ENCODE assay signal across 28 cellular contexts in genomic region chr9:88342246-88342645, GRCh38. TPM values are rescaled to one million over a fixed set of nuclear protein-coding genes. Genes with fewer than 3 reads are reported as not detected.
DNase-seq lines count a peak whose midpoint lies in the region; ATAC-seq and TF ChIP-seq lines count a peak whose summit lies in the region.
"Had no signal": no experiment of that assay in that cellular context is flagged by ENCODE, and none has a peak within 500 bp of the region (broad histone marks: within the 10 kb centered on the region; RNA-seq: fewer than 3 reads in every experiment).

No MANE protein-coding gene starts in this region.

- H3K36me3 ChIP-seq in GM23338 (ENCODE audit: insufficient read depth) (no peaks in the 10 kb centered on the region), brain microvascular endothelial cell (replicated peaks) (no peaks in the 10 kb centered on the region)
- H3K36me3 ChIP-seq: ascending aorta, colonic mucosa, esophagus squamous epithelium, pancreas, Peyer's patch had no signal

- H2AFZ ChIP-seq in GM23338 = peak overlapping the region; percentile 92

- ATAC-seq in GM23338 (no peak), GM19324 (IDR thresholded peaks at IDR 0.05; ENCODE audit: low FRiP score, unreplicated experiment) (no peak), Right ventricle myocardium superior (ENCODE audit: poor library complexity) (no peak)
- ATAC-seq: left cardiac atrium, natural killer cell, pancreas, sciatic nerve, T-helper 17 cell had no signal

- H3K4me3 ChIP-seq in AG10803 (ENCODE audit: low read length) = no peak overlapping the region
- H3K4me3 ChIP-seq in GM23338 = no peak overlapping the region
- H3K4me3 ChIP-seq in brain microvascular endothelial cell (ENCODE audit: low read depth, low read length) = no peak overlapping the region
- H3K4me3 ChIP-seq: ascending aorta, colonic mucosa, esophagus squamous epithelium, pancreas, Peyer's patch, SK-N-MC had no signal

- H3K4me1 ChIP-seq in GM23338 (ENCODE audit: insufficient read depth) = peaks cover 11% of the 10 kb centered on the region; the same call in 1 of the 2 replicates
- H3K4me1 ChIP-seq: ascending aorta, colonic mucosa, esophagus squamous epithelium, pancreas, Peyer's patch had no signal

- in situ Hi-C loops in brain microvascular endothelial cell (cut with HindIII; ENCODE audit: low pct_ligation_motif_present, low sequenced_read_pairs) = no loop called here

- intact Hi-C loops in activated T-helper 2 cell treated with anti-CD3 and anti-CD28 coated beads, Interferon-gamma antibody, Interleukin-2, Interleukin-4, amounts not matched to agents 10 μg/mL and 5 μg/mL and 100 μg/mL, durations not matched to agents 14 hours and 24 hours and 36 hours (cut with micrococcal nuclease) = no loop called here
- intact Hi-C loops in Right ventricle myocardium superior (cut with DNase I) = no loop called here

- no peak overlapping the region for H3K4me2 ChIP-seq in GM23338
- H3K4me2 ChIP-seq: KMS-11 had no signal

- H3K27me3 ChIP-seq in GM23338 (ENCODE audit: insufficient read depth) = no peaks in the 10 kb centered on the region
- H3K27me3 ChIP-seq in brain microvascular endothelial cell (replicated peaks) = no peaks in the 10 kb centered on the region
- H3K27me3 ChIP-seq: ascending aorta, colonic mucosa, pancreas, Peyer's patch had no signal

- H3K36me3 Mint-ChIP-seq in GM23338 (ENCODE audit: low read depth) = no peaks in the 10 kb centered on the region
- peaks cover 7% of the 10 kb centered on the region for H3K36me3 Mint-ChIP-seq in mesothelial cell of epicardium
- H3K36me3 Mint-ChIP-seq in activated T-helper 2 cell treated with anti-CD3 and anti-CD28 coated beads, Interferon-gamma antibody, Interleukin-2, Interleukin-4, amounts not matched to agents 10 μg/mL and 5 μg/mL and 100 μg/mL, durations not matched to agents 14 hours and 24 hours and 36 hours (ENCODE audit: low read depth) = no peaks in the 10 kb centered on the region
- H3K36me3 Mint-ChIP-seq: activated naive CD4-positive, alpha-beta T cell treated with anti-CD3 and anti-CD28 coated beads, Interleukin-2, amount 50 U/mL, for 24 hours; natural killer cell had no signal

- H3K4me3 Mint-ChIP-seq in GM23338 = no peak overlapping the region
- H3K4me3 Mint-ChIP-seq in mesothelial cell of epicardium = no peak overlapping the region
- H3K4me3 Mint-ChIP-seq in activated T-helper 2 cell treated with anti-CD3 and anti-CD28 coated beads, Interferon-gamma antibody, Interleukin-2, Interleukin-4, amounts not matched to agents 10 μg/mL and 5 μg/mL and 100 μg/mL, durations not matched to agents 14 hours and 24 hours and 36 hours (ENCODE audit: low read depth) = no peak overlapping the region
- H3K4me3 Mint-ChIP-seq: activated CD4-positive, alpha-beta T cell treated with anti-CD3 and anti-CD28 coated beads, Interleukin-2, amount 10 ng/mL, durations not matched to agents 7 days and 5 days; activated naive CD4-positive, alpha-beta T cell treated with anti-CD3 and anti-CD28 coated beads, Interleukin-2, amount 50 U/mL, for 24 hours; activated T-helper 1 cell treated with anti-CD3 and anti-CD28 coated beads, Interleukin-12 subunit alpha, Interleukin-12 subunit beta, Interleukin-2, Interleukin-4 antibody, amounts not matched to agents 30 ng/mL and 10 ng/mL and 1 ng/mL, durations not matched to agents 14 hours and 24 hours and 36 hours; endodermal cell; natural killer cell; T-helper 17 cell had no signal

- H3K9me3 Mint-ChIP-seq in GM23338 = no peaks in the 10 kb centered on the region
- H3K9me3 Mint-ChIP-seq in mesothelial cell of epicardium = peaks cover 11% of the 10 kb centered on the region
- H3K9me3 Mint-ChIP-seq in activated T-helper 2 cell treated with anti-CD3 and anti-CD28 coated beads, Interferon-gamma antibody, Interleukin-2, Interleukin-4, amounts not matched to agents 10 μg/mL and 5 μg/mL and 100 μg/mL, durations not matched to agents 14 hours and 24 hours and 36 hours = no peaks in the 10 kb centered on the region
- H3K9me3 Mint-ChIP-seq: activated CD4-positive, alpha-beta T cell treated with anti-CD3 and anti-CD28 coated beads, Interleukin-2, amount 10 ng/mL, durations not matched to agents 7 days and 5 days; activated naive CD4-positive, alpha-beta T cell treated with anti-CD3 and anti-CD28 coated beads, Interleukin-2, amount 50 U/mL, for 24 hours; activated T-helper 1 cell treated with anti-CD3 and anti-CD28 coated beads, Interleukin-12 subunit alpha, Interleukin-12 subunit beta, Interleukin-2, Interleukin-4 antibody, amounts not matched to agents 30 ng/mL and 10 ng/mL and 1 ng/mL, durations not matched to agents 14 hours and 24 hours and 36 hours; endodermal cell; natural killer cell had no signal

- H3K79me2 ChIP-seq in GM23338 (replicated peaks; ENCODE audit: insufficient read depth) = no peaks in the 10 kb centered on the region

- H3K27ac Mint-ChIP-seq in GM23338 = no peak overlapping the region
- H3K27ac Mint-ChIP-seq in mesothelial cell of epicardium = peak overlapping the region; percentile 19
- H3K27ac Mint-ChIP-seq in activated T-helper 2 cell treated with anti-CD3 and anti-CD28 coated beads, Interferon-gamma antibody, Interleukin-2, Interleukin-4, amounts not matched to agents 10 μg/mL and 5 μg/mL and 100 μg/mL, durations not matched to agents 14 hours and 24 hours and 36 hours = no peak overlapping the region
- H3K27ac Mint-ChIP-seq: activated CD4-positive, alpha-beta T cell treated with anti-CD3 and anti-CD28 coated beads, Interleukin-2, amount 10 ng/mL, durations not matched to agents 7 days and 5 days; activated naive CD4-positive, alpha-beta T cell treated with anti-CD3 and anti-CD28 coated beads, Interleukin-2, amount 50 U/mL, for 24 hours; activated T-helper 1 cell treated with anti-CD3 and anti-CD28 coated beads, Interleukin-12 subunit alpha, Interleukin-12 subunit beta, Interleukin-2, Interleukin-4 antibody, amounts not matched to agents 30 ng/mL and 10 ng/mL and 1 ng/mL, durations not matched to agents 14 hours and 24 hours and 36 hours; endodermal cell; natural killer cell; T-helper 17 cell had no signal

- TF ChIP-seq CTCF in AG10803 (conservative IDR thresholded peaks at IDR 0.05; ENCODE audit: low read length) (no peak), GM23338 (conservative IDR thresholded peaks at IDR 0.05; ENCODE audit: low read depth in 2 of 2) (no peak), brain microvascular endothelial cell (IDR thresholded peaks at IDR 0.05; ENCODE audit: low read depth, low read length, missing control alignments) (no peak), mesothelial cell of epicardium (IDR thresholded peaks at IDR 0.05; ENCODE audit: unreplicated experiment) (no peak)

- no peak overlapping the region for H3K27ac ChIP-seq in GM23338 (ENCODE audit: low read depth)
- no peak overlapping the region for H3K27ac ChIP-seq in brain microvascular endothelial cell
- H3K27ac ChIP-seq: ascending aorta, colonic mucosa, esophagus squamous epithelium, KMS-11, pancreas, Peyer's patch, SK-N-MC, VCaP had no signal

- 0 out of 2 replicates have a peak, but pooled peaks cover 3% of the 10 kb centered on the region for H3K9me2 ChIP-seq in GM23338 (ENCODE audit: insufficient read depth)

- H3K27me3 Mint-ChIP-seq in GM23338 (ENCODE audit: insufficient read depth, low read depth, poor library complexity) = peaks cover 2% of the 10 kb centered on the region
- H3K27me3 Mint-ChIP-seq in mesothelial cell of epicardium (ENCODE audit: low read depth) = no peaks in the 10 kb centered on the region
- H3K27me3 Mint-ChIP-seq in activated T-helper 2 cell treated with anti-CD3 and anti-CD28 coated beads, Interferon-gamma antibody, Interleukin-2, Interleukin-4, amounts not matched to agents 10 μg/mL and 5 μg/mL and 100 μg/mL, durations not matched to agents 14 hours and 24 hours and 36 hours (ENCODE audit: low read depth) = peaks cover 2% of the 10 kb centered on the region
- H3K27me3 Mint-ChIP-seq: activated CD4-positive, alpha-beta T cell treated with anti-CD3 and anti-CD28 coated beads, Interleukin-2, amount 10 ng/mL, durations not matched to agents 7 days and 5 days; activated naive CD4-positive, alpha-beta T cell treated with anti-CD3 and anti-CD28 coated beads, Interleukin-2, amount 50 U/mL, for 24 hours; T-helper 17 cell had no signal

- no peaks in the 10 kb centered on the region for H3F3A ChIP-seq in GM23338 (replicated peaks; ENCODE audit: low read depth)

- DNase-seq in AG10803 (ENCODE audit: low read depth) = peak; percentile 52
- no peak for DNase-seq in GM23338 (ENCODE audit: low spot score)
- DNase-seq in brain microvascular endothelial cell = peak; percentile 8
- no peak for DNase-seq in mesothelial cell of epicardium (ENCODE audit: low spot score in 2 of 2, unreplicated experiment in 2 of 2)
- no peak for DNase-seq in activated T-helper 2 cell treated with anti-CD3 and anti-CD28 coated beads, Interferon-gamma antibody, Interleukin-2, Interleukin-4, amounts not matched to agents 10 μg/mL and 5 μg/mL and 100 μg/mL, durations not matched to agents 14 hours and 24 hours and 36 hours (ENCODE audit: low spot score)
- DNase-seq in DMS114 treated with DMSO at 0.1 percent for 48 hours (lab: John Stamatoyannopoulos, UW; ENCODE audit: unreplicated experiment) = no peak
- no peak for DNase-seq in Right ventricle myocardium superior
- DNase-seq: activated CD4-positive, alpha-beta T cell treated with anti-CD3 and anti-CD28 coated beads, Interleukin-2, amount 10 ng/mL, durations not matched to agents 7 days and 5 days; colonic mucosa; endodermal cell; esophagus squamous epithelium; GDM1; head of caudate nucleus; left cardiac atrium; natural killer cell; NCI-H1092; NCI-H2081 treated with DMSO at 0.1 percent for 48 hours; pancreas; Peyer's patch; T-helper 17 cell had no signal

- peaks cover 12% of the 10 kb centered on the region; the same call in 2 of the 3 replicates for H3K4me1 Mint-ChIP-seq in GM23338
- H3K4me1 Mint-ChIP-seq in mesothelial cell of epicardium = peaks cover 31% of the 10 kb centered on the region
- peaks cover 5% of the 10 kb centered on the region for H3K4me1 Mint-ChIP-seq in activated T-helper 2 cell treated with anti-CD3 and anti-CD28 coated beads, Interferon-gamma antibody, Interleukin-2, Interleukin-4, amounts not matched to agents 10 μg/mL and 5 μg/mL and 100 μg/mL, durations not matched to agents 14 hours and 24 hours and 36 hours (ENCODE audit: low read depth)
- H3K4me1 Mint-ChIP-seq: activated CD4-positive, alpha-beta T cell treated with anti-CD3 and anti-CD28 coated beads, Interleukin-2, amount 10 ng/mL, durations not matched to agents 7 days and 5 days; activated naive CD4-positive, alpha-beta T cell treated with anti-CD3 and anti-CD28 coated beads, Interleukin-2, amount 50 U/mL, for 24 hours; endodermal cell had no signal

- no peaks in the 10 kb centered on the region for H4K20me1 ChIP-seq in GM23338 (replicated peaks; ENCODE audit: insufficient read depth)

TF ChIP-seq in GM23338, 12 proteins besides CTCF, POLR2A, EP300 and RAD21 (continues in another document):
- no peak for TF ChIP-seq EZH2 (IDR thresholded peaks at IDR 0.05; ENCODE audit: low read depth, unreplicated experiment)

RNA-seq across cellular contexts. Expression of gene SPIN1, which starts 46.0 kb away (rescaled TPM):
- 144 and 158 TPM in 2 replicates for total RNA-seq in GM23338 (2014; rRNA removed; shearing (Covaris generic))
- 48.6 and 49.0 TPM in 2 replicates for polyA plus RNA-seq in GM23338 (2016; fragmentation: Nextera tagmentation; extraction: Ambion mirVana)
- total RNA-seq in mesothelial cell of epicardium = 181 to 194 TPM (median 187 TPM) in 3 replicates
- 26.5 and 32.6 TPM in 2 replicates for total RNA-seq in activated T-helper 2 cell treated with anti-CD3 and anti-CD28 coated beads, Interferon-gamma antibody, Interleukin-2, Interleukin-4, amounts not matched to agents 10 μg/mL and 5 μg/mL and 100 μg/mL, durations not matched to agents 14 hours and 24 hours and 36 hours
- total RNA-seq in Right ventricle myocardium superior = 44.9 TPM

Comparison
In these comparisons a context has a peak if more than half of its experiments do, and no peak if none do; other contexts are left out.
1. DNase-seq: peak in AG10803 (single experiment) and brain microvascular endothelial cell (single experiment); none in GM23338 (single experiment), mesothelial cell of epicardium (0 of 2), activated T-helper 2 cell treated with anti-CD3 and anti-CD28 coated beads, Interferon-gamma antibody, Interleukin-2, Interleukin-4, amounts not matched to agents 10 μg/mL and 5 μg/mL and 100 μg/mL, durations not matched to agents 14 hours and 24 hours and 36 hours (single experiment), DMS114 treated with DMSO at 0.1 percent for 48 hours (single experiment) and Right ventricle myocardium superior (single experiment).